Comparison of ENCODE assay signal across 30 cellular contexts in genomic region chr2:85191157-85191556, GRCh38. TPM values are rescaled to one million over a fixed set of nuclear protein-coding genes. Genes with fewer than 3 reads are reported as not detected.
"Had no signal": no experiment of that assay in that cellular context is flagged by ENCODE, and none has a peak within 500 bp of the region (broad histone marks: within the 10 kb centered on the region; RNA-seq: fewer than 3 reads in every experiment).

No MANE protein-coding gene starts in this region.

- H3K9me3 Mint-ChIP-seq: activated naive CD4-positive, alpha-beta T cell treated with anti-CD3 and anti-CD28 coated beads for 36 hours; activated T-helper 1 cell treated with anti-CD3 and anti-CD28 coated beads, Interleukin-12 subunit alpha, Interleukin-12 subunit beta, Interleukin-2, Interleukin-4 antibody, amounts not matched to agents 30 ng/mL and 10 ng/mL and 1 ng/mL, durations not matched to agents 14 hours and 24 hours and 36 hours; central memory CD8-positive, alpha-beta T cell; natural killer cell; T-cell had no signal

- FAIRE-seq: astrocyte, endometrium had no signal

- H3K36me3 Mint-ChIP-seq: natural killer cell; stimulated activated naive B cell treated with anti-CD40 and anti-IgM and Interleukin-4, amounts not matched to agents 10 μg/mL and 1 μg/mL and 100 μg/mL, for 72 hours; T-cell had no signal

- H3K9me3 ChIP-seq: esophagus squamous epithelium, right lobe of liver, stomach, thyroid gland, upper lobe of left lung, vagina had no signal

- H3K4me1 Mint-ChIP-seq: activated CD4-positive, alpha-beta T cell treated with anti-CD3 and anti-CD28 coated beads for 36 hours; central memory CD8-positive, alpha-beta T cell; stimulated activated naive B cell treated with anti-CD40 and anti-IgM and Interleukin-4, amounts not matched to agents 10 μg/mL and 1 μg/mL and 100 μg/mL, for 72 hours; T-cell had no signal

- H3K27me3 ChIP-seq: esophagus squamous epithelium, right lobe of liver, stomach, thyroid gland, upper lobe of left lung, vagina had no signal

- H3K27ac ChIP-seq: epithelial cell of prostate, esophagus squamous epithelium, right lobe of liver, stomach, thyroid gland, upper lobe of left lung, vagina had no signal

- H3K4me3 ChIP-seq: esophagus squamous epithelium, right lobe of liver, stomach, thyroid gland, upper lobe of left lung, vagina had no signal

- H3K36me3 ChIP-seq: esophagus squamous epithelium, right lobe of liver, stomach, thyroid gland, vagina had no signal

- DNase-seq: activated CD4-positive, alpha-beta T cell treated with anti-CD3 and anti-CD28 coated beads for 36 hours; activated CD4-positive, alpha-beta T cell treated with anti-CD3 and anti-CD28 coated beads, Interleukin-2, amount 50 U/mL, for 4 hours; activated CD4-positive, CD25-positive, alpha-beta regulatory T cell; activated effector memory CD4-positive, alpha-beta T cell treated with anti-CD3 and anti-CD28 coated beads, Interleukin-2, amount 50 U/mL, for 16 hours; activated naive CD4-positive, alpha-beta T cell treated with anti-CD3 and anti-CD28 coated beads for 36 hours; activated T-cell treated with anti-CD3 and anti-CD28 coated beads, Interleukin-2, amount 50 U/mL, for 1 hour; amniotic stem cell; dermis blood vessel endothelial cell; effector CD8-positive, alpha-beta T cell; esophagus squamous epithelium; foreskin melanocyte; islet precursor cell; natural killer cell; posterior cingulate gyrus; right lobe of liver; stimulated activated CD4-positive, alpha-beta T cell treated with anti-CD3 and anti-CD28 coated beads, Interleukin-12 subunit alpha, Interleukin-12 subunit beta, amount 100 ng/mL, for 4 hours; stimulated activated CD4-positive, alpha-beta T cell treated with anti-CD3 and anti-CD28 coated beads, Interleukin-4, amount 100 ng/mL, for 24 hours; stimulated activated naive B cell treated with anti-CD40 and anti-IgM and Interleukin-4, amounts not matched to agents 10 μg/mL and 1 μg/mL and 100 μg/mL, for 72 hours; stomach; T-cell; thyroid gland; upper lobe of left lung had no signal

- H3K4me1 ChIP-seq: right lobe of liver, vagina had no signal

- H3K27ac Mint-ChIP-seq: activated CD4-positive, alpha-beta T cell treated with anti-CD3 and anti-CD28 coated beads for 36 hours; activated naive CD4-positive, alpha-beta T cell treated with anti-CD3 and anti-CD28 coated beads for 36 hours; activated T-helper 1 cell treated with anti-CD3 and anti-CD28 coated beads, Interleukin-12 subunit alpha, Interleukin-12 subunit beta, Interleukin-2, Interleukin-4 antibody, amounts not matched to agents 30 ng/mL and 10 ng/mL and 1 ng/mL, durations not matched to agents 14 hours and 24 hours and 36 hours; natural killer cell; stimulated activated naive B cell treated with anti-CD40 and anti-IgM and Interleukin-4, amounts not matched to agents 10 μg/mL and 1 μg/mL and 100 μg/mL, for 72 hours; T-cell had no signal

- ATAC-seq: activated CD4-positive, alpha-beta T cell treated with anti-CD3 and anti-CD28 coated beads for 36 hours; natural killer cell; T-cell had no signal

- H3K4me3 Mint-ChIP-seq: activated CD4-positive, alpha-beta T cell treated with anti-CD3 and anti-CD28 coated beads for 36 hours; activated naive CD4-positive, alpha-beta T cell treated with anti-CD3 and anti-CD28 coated beads for 36 hours; activated T-helper 1 cell treated with anti-CD3 and anti-CD28 coated beads, Interleukin-12 subunit alpha, Interleukin-12 subunit beta, Interleukin-2, Interleukin-4 antibody, amounts not matched to agents 30 ng/mL and 10 ng/mL and 1 ng/mL, durations not matched to agents 14 hours and 24 hours and 36 hours; central memory CD8-positive, alpha-beta T cell; natural killer cell; stimulated activated naive B cell treated with anti-CD40 and anti-IgM and Interleukin-4, amounts not matched to agents 10 μg/mL and 1 μg/mL and 100 μg/mL, for 72 hours; T-cell had no signal

RNA-seq across cellular contexts. Expression of gene TCF7L1, which starts 58.0 kb away (rescaled TPM):
- total RNA-seq: activated T-helper 1 cell treated with anti-CD3 and anti-CD28 coated beads, Interleukin-12 subunit alpha, Interleukin-12 subunit beta, Interleukin-2, Interleukin-4 antibody, amounts not matched to agents 30 ng/mL and 10 ng/mL and 1 ng/mL, durations not matched to agents 14 hours and 24 hours and 36 hours; mononuclear cell; natural killer cell; T-helper 2 cell treated with Interferon-gamma antibody and Interleukin-4, amounts not matched to agents 100 ng/mL and 5 ng/mL, for 36 hours had no signal
